ENCODE assay signal across 7 cellular contexts in genomic region chr5:174327317-174327864, GRCh38.
A peak's percentile ranks its signal among the peaks of the same experiment; 100 is the strongest.
DNase-seq lines count a peak whose midpoint lies in the region; ATAC-seq and TF ChIP-seq lines count a peak whose summit lies in the region.

No MANE protein-coding gene starts in this region.

- POLR2A ChIA-PET in activated CD8-positive, alpha-beta T cell treated with anti-CD3 and anti-CD28 coated beads for 36 hours (lab: Charles Lee), result no interaction called here

- peak; percentile 12 for DNase-seq in GM04504 (ENCODE audit: low read depth)
- peak; percentile 53 for DNase-seq in NCI-H774 (lab: John Stamatoyannopoulos, UW)
- peak; percentile 69 for DNase-seq in activated CD8-positive, alpha-beta T cell treated with anti-CD3 and anti-CD28 coated beads for 36 hours
- peak; percentile 83 for DNase-seq in fibroblast of pulmonary artery (ENCODE audit: low read depth)

- H3K4me2 ChIP-seq in parathyroid adenoma (ENCODE audit: low read length), result no peak overlapping the region

- H3K36me3 ChIP-seq in parathyroid adenoma (ENCODE audit: control insufficient read depth, insufficient read depth, low read length), result no peaks in the 10 kb centered on the region

- H3K4me1 ChIP-seq in parathyroid adenoma, result no peaks in the 10 kb centered on the region

- no peak overlapping the region for H3K27ac ChIP-seq in parathyroid adenoma

- H3K9me3 Mint-ChIP-seq in activated CD8-positive, alpha-beta T cell treated with anti-CD3 and anti-CD28 coated beads for 36 hours, result no peaks in the 10 kb centered on the region

- H3K36me3 Mint-ChIP-seq in activated CD8-positive, alpha-beta T cell treated with anti-CD3 and anti-CD28 coated beads for 36 hours (ENCODE audit: low read depth), result no peaks in the 10 kb centered on the region

- TF ChIP-seq CTCF in activated CD8-positive, alpha-beta T cell treated with anti-CD3 and anti-CD28 coated beads for 36 hours (IDR thresholded peaks at IDR 0.05), result peak; percentile 76
- TF ChIP-seq CTCF in fibroblast of pulmonary artery (IDR thresholded peaks at IDR 0.05; ENCODE audit: low read length, missing control alignments), result peak; percentile 88
- peak; percentile 94 for TF ChIP-seq CTCF in parathyroid adenoma (IDR thresholded peaks at IDR 0.05)

- peaks cover 16% of the 10 kb centered on the region for H3K27me3 Mint-ChIP-seq in activated CD8-positive, alpha-beta T cell treated with anti-CD3 and anti-CD28 coated beads for 36 hours

- H3K9ac ChIP-seq in parathyroid adenoma, result no peak overlapping the region

- no peaks in the 10 kb centered on the region for H3K79me2 ChIP-seq in parathyroid adenoma

- ATAC-seq in HG03135 (IDR thresholded peaks at IDR 0.05; ENCODE audit: unreplicated experiment) (peak; percentile 46), HG03095 (IDR thresholded peaks at IDR 0.05; ENCODE audit: unreplicated experiment) (no peak)
- ATAC-seq in activated CD8-positive, alpha-beta T cell treated with anti-CD3 and anti-CD28 coated beads for 36 hours, result peak; percentile 56

- no peak overlapping the region for H3K4me3 Mint-ChIP-seq in activated CD8-positive, alpha-beta T cell treated with anti-CD3 and anti-CD28 coated beads for 36 hours

- no peaks in the 10 kb centered on the region for H3K4me1 Mint-ChIP-seq in activated CD8-positive, alpha-beta T cell treated with anti-CD3 and anti-CD28 coated beads for 36 hours (ENCODE audit: low read depth)

- intact Hi-C loops in activated CD8-positive, alpha-beta T cell treated with anti-CD3 and anti-CD28 coated beads for 36 hours (cut with micrococcal nuclease), result no loop called here

- CTCF ChIA-PET in activated CD8-positive, alpha-beta T cell treated with anti-CD3 and anti-CD28 coated beads for 36 hours (lab: Charles Lee), result interaction anchor here (0.6 to 3.0 kb wide), 6 partner anchors 8 to 20 kb away, joined by 3 to 10 read pairs (median 4); no protein-coding TSS in a partner anchor

- H3K27ac Mint-ChIP-seq in activated CD8-positive, alpha-beta T cell treated with anti-CD3 and anti-CD28 coated beads for 36 hours, result no peak overlapping the region

- no peaks in the 10 kb centered on the region for H3K9me3 ChIP-seq in parathyroid adenoma (ENCODE audit: control insufficient read depth, low read length)

- no peak overlapping the region for H2AFZ ChIP-seq in parathyroid adenoma

- H3K27me3 ChIP-seq in parathyroid adenoma (ENCODE audit: control insufficient read depth, insufficient read depth, low read length), result no peaks in the 10 kb centered on the region

- no peak overlapping the region for H3K4me3 ChIP-seq in fibroblast of pulmonary artery (replicated peaks; ENCODE audit: low read depth, low read length)
- H3K4me3 ChIP-seq in parathyroid adenoma (ENCODE audit: low read depth, low read length), result no peak overlapping the region

Comparison
In these comparisons a context has a peak if more than half of its experiments do, and no peak if none do; other contexts are left out.
1. DNase-seq: peak in every context shown above with its lines; median percentile 83 in fibroblast of pulmonary artery; 69 in activated CD8-positive, alpha-beta T cell treated with anti-CD3 and anti-CD28 coated beads for 36 hours; 53 in NCI-H774; 12 in GM04504.